1 cellular context compared by ENCODE assay signal in the genomic region with DNA sequence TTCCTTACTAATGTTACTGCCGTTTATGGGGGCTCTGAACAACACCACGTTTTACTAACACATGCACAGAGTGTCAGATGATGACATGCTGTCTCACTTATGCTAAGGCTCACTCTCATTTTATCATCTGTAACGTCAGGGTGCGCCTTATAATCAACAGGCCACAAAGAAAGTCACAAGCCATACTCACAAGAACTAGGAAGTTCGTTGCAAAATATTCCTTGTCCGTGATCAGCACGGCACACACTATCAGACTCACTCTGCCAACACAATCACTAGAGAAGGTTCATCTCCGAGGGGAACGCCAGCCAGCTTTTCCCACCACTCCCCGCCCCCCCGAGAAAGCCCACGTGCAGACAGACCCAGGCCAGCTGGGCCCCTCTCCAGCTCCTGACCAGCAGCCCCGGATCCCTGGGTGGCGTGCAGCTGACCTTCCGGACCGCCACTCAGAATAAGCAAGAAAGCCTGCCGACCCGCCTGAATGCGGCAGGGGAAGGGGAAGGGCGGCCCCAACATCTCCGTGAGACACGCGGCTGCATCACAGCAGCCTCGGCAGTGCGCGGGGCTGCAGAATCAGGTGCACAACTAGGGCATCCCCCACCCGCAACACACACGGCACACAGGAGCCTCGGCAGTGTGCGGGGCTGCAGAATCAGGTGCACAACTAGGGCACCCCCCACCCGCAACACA.
TF ChIP-seq lines count a peak whose summit lies in the region.

No MANE protein-coding gene starts in this region.

TF ChIP-seq in GM12891, 5 proteins besides CTCF, POLR2A, EP300 and RAD21:
- TF ChIP-seq TAF1 (IDR thresholded peaks at IDR 0.05; ENCODE audit: low read depth, low read length), result no peak
- TF ChIP-seq POU2F2 (IDR thresholded peaks at IDR 0.05; ENCODE audit: low read depth, low read length), result no peak
- TF ChIP-seq SPI1 (IDR thresholded peaks at IDR 0.05; ENCODE audit: low read depth, low read length), result no peak
- no peak for TF ChIP-seq PAX5 (IDR thresholded peaks at IDR 0.05; ENCODE audit: insufficient read depth, low read length, severe bottlenecking)
- no peak for TF ChIP-seq POLR2AphosphoS5 (IDR thresholded peaks at IDR 0.05; ENCODE audit: low read depth, low read length)
